Comparison of ENCODE assay signal across 20 cellular contexts in genomic region chr12:106353178-106353577, GRCh38. TPM values are rescaled to one million over a fixed set of nuclear protein-coding genes. Genes with fewer than 3 reads are reported as not detected.
DNase-seq lines count a peak whose midpoint lies in the region; ATAC-seq, FAIRE-seq and TF ChIP-seq lines count a peak whose summit lies in the region.
"Had no signal": no experiment of that assay in that cellular context is flagged by ENCODE, and none has a peak within 500 bp of the region (broad histone marks: within the 10 kb centered on the region; RNA-seq: fewer than 3 reads in every experiment).

No MANE protein-coding gene starts in this region.

- no peak overlapping the region for H3K9ac ChIP-seq in H1 (replicated peaks in 1 of 4; ENCODE audit: extremely low read depth in 1 of 4, low read depth in 3 of 4, low read length in 3 of 4)

- H2BK120ac ChIP-seq in H1 (replicated peaks; ENCODE audit: low read depth, low read length): no peak overlapping the region

- no peak overlapping the region for H2AK5ac ChIP-seq in H1 (ENCODE audit: low read depth, low read length)

- no peak overlapping the region for H2BK12ac ChIP-seq in H1 (ENCODE audit: low read depth, low read length)

- H3K14ac ChIP-seq in H1 (ENCODE audit: insufficient read length): no peak overlapping the region

- H3K79me2 ChIP-seq in H1 (ENCODE audit: control insufficient read depth in 1 of 2, insufficient read depth in 2 of 2, low read length in 2 of 2): no peaks in the 10 kb centered on the region

- H2BK15ac ChIP-seq in H1 (ENCODE audit: low read length): no peak overlapping the region

- peak overlapping the region; percentile 62 for H3K27ac Mint-ChIP-seq in activated naive CD4-positive, alpha-beta T cell treated with anti-CD3 and anti-CD28 coated beads, Interleukin-2, amount 50 U/mL, for 24 hours
- no peak overlapping the region for H3K27ac Mint-ChIP-seq in activated naive CD4-positive, alpha-beta T cell treated with anti-CD3 and anti-CD28 coated beads, Interleukin-2, amount 50 U/mL, for 72 hours
- H3K27ac Mint-ChIP-seq in IgD-negative memory B cell: peak overlapping the region in 2 of 3 donors; percentile 50 to 63
- H3K27ac Mint-ChIP-seq: CD4-positive, alpha-beta memory T cell had no signal

- no peaks in the 10 kb centered on the region for H4K20me1 ChIP-seq in H1 (replicated peaks in 1 of 2; ENCODE audit: control insufficient read depth in 1 of 2, insufficient read depth in 2 of 2, low read length in 2 of 2)

- WGBS in H1 (ENCODE audit: extremely low coverage in 1 of 2, insufficient coverage in 1 of 2, insufficient read length in 1 of 2, insufficient replicate concordance in 2 of 2, low coverage in 1 of 2, low lambda C conversion rate in 2 of 2, missing lambda C conversion rate in 1 of 2), 2 experiments: 78% methylated on average over 7 of the region's 7 CpGs; no CpG with 5 or more reads in 1 of the 2 experiments

- H2AFZ ChIP-seq in H1 (ENCODE audit: low read length): no peak overlapping the region

- TF ChIP-seq EP300 in H1 (IDR thresholded peaks at IDR 0.05; ENCODE audit: borderline replicate concordance in 1 of 2, low read depth in 2 of 2, low read length in 2 of 2): no peak

- no peak overlapping the region for H3K4me2 ChIP-seq in H1 (ENCODE audit: insufficient read depth in 1 of 2, low read depth in 2 of 2, low read length in 2 of 2)

- H3K56ac ChIP-seq in H1 (replicated peaks; ENCODE audit: insufficient read length, low read depth, low read length): no peak overlapping the region

- no peak overlapping the region for H2BK20ac ChIP-seq in H1 (ENCODE audit: low read length)

- no peak overlapping the region for H3K4me3 ChIP-seq in H1 (ENCODE audit: extremely low read depth in 1 of 4, insufficient read depth in 2 of 4, low read depth in 3 of 4, low read length in 4 of 4)

- no peaks in the 10 kb centered on the region for H3K27me3 Mint-ChIP-seq in activated naive CD4-positive, alpha-beta T cell treated with anti-CD3 and anti-CD28 coated beads, Interleukin-2, amount 50 U/mL, for 24 hours
- H3K27me3 Mint-ChIP-seq in IgD-negative memory B cell: no peaks in the 10 kb centered on the region
- H3K27me3 Mint-ChIP-seq: CD4-positive, alpha-beta memory T cell had no signal

- H3K27me3 ChIP-seq in H1 (replicated peaks in 1 of 4; ENCODE audit: control insufficient read depth in 3 of 4, extremely low read depth in 1 of 4, insufficient read depth in 3 of 4, low read length in 3 of 4): no peaks in the 10 kb centered on the region

- CTCF ChIA-PET in H1 (lab: Charles Lee; ENCODE audit: partially characterized antibody): interaction anchor here (0.7 to 1.9 kb wide), 3 partner anchors 12 to 130 kb away, joined by 3 to 6 read pairs (median 4); no protein-coding TSS in a partner anchor

- H3K36me3 Mint-ChIP-seq in activated naive CD4-positive, alpha-beta T cell treated with anti-CD3 and anti-CD28 coated beads, Interleukin-2, amount 50 U/mL, for 24 hours: peaks cover under 1% of the 10 kb centered on the region
- peaks cover under 1 to 2% of the 10 kb centered on the region in 2 donors for H3K36me3 Mint-ChIP-seq in activated naive CD4-positive, alpha-beta T cell treated with anti-CD3 and anti-CD28 coated beads, Interleukin-2, amount 50 U/mL, for 72 hours
- peaks cover 8% of the 10 kb centered on the region for H3K36me3 Mint-ChIP-seq in IgD-negative memory B cell

- H3K79me1 ChIP-seq in H1 (ENCODE audit: low read depth, low read length): no peaks in the 10 kb centered on the region

- no peak overlapping the region for H3K4me3 Mint-ChIP-seq in activated naive CD4-positive, alpha-beta T cell treated with anti-CD3 and anti-CD28 coated beads, Interleukin-2, amount 50 U/mL, for 24 hours
- H3K4me3 Mint-ChIP-seq in IgD-negative memory B cell: no peak overlapping the region
- H3K4me3 Mint-ChIP-seq: CD4-positive, alpha-beta memory T cell had no signal

- H3K23ac ChIP-seq in H1 (ENCODE audit: insufficient read length): no peak overlapping the region

- no peak for FAIRE-seq in H1 (lab: Jason Lieb, UNC)
- FAIRE-seq: A204.1, G401.6, GM12892 had no signal

- no peak overlapping the region for H2BK5ac ChIP-seq in H1 (ENCODE audit: low read depth, low read length)

- no peak overlapping the region for H4K8ac ChIP-seq in H1 (ENCODE audit: extremely low read depth, insufficient read depth, low read length)

- H3K4me1 Mint-ChIP-seq in activated naive CD4-positive, alpha-beta T cell treated with anti-CD3 and anti-CD28 coated beads, Interleukin-2, amount 50 U/mL, for 24 hours: peaks cover 9% of the 10 kb centered on the region
- peaks cover 7 to 10% (median 8%) of the 10 kb centered on the region in 3 donors for H3K4me1 Mint-ChIP-seq in IgD-negative memory B cell

- no peak for TF ChIP-seq POLR2A in H1 (IDR thresholded peaks at IDR 0.05; ENCODE audit: control extremely low read depth in 1 of 2, low read depth in 2 of 2, low read length in 2 of 2)

- no peak for ATAC-seq in activated naive CD4-positive, alpha-beta T cell treated with anti-CD3 and anti-CD28 coated beads, Interleukin-2, amount 50 U/mL, for 72 hours

- H3K9me3 Mint-ChIP-seq in activated naive CD4-positive, alpha-beta T cell treated with anti-CD3 and anti-CD28 coated beads, Interleukin-2, amount 50 U/mL, for 24 hours: no peaks in the 10 kb centered on the region
- no peaks in the 10 kb centered on the region for H3K9me3 Mint-ChIP-seq in activated naive CD4-positive, alpha-beta T cell treated with anti-CD3 and anti-CD28 coated beads, Interleukin-2, amount 50 U/mL, for 72 hours
- no peaks in the 10 kb centered on the region for H3K9me3 Mint-ChIP-seq in IgD-negative memory B cell

- no peak overlapping the region for H3K4ac ChIP-seq in H1 (replicated peaks; ENCODE audit: insufficient read length, low read depth, low read length)

- H3K9me3 ChIP-seq in H1 (ENCODE audit: insufficient read depth in 2 of 2, low read depth in 1 of 2, low read length in 1 of 2): no peaks in the 10 kb centered on the region

- H4K91ac ChIP-seq in H1 (replicated peaks; ENCODE audit: insufficient read length, low read length): no peak overlapping the region

- no peaks in the 10 kb centered on the region for H3K36me3 ChIP-seq in H1 (ENCODE audit: control insufficient read depth in 2 of 4, insufficient read depth in 4 of 4, low read length in 3 of 4)

- no peak overlapping the region for H4K5ac ChIP-seq in H1 (ENCODE audit: insufficient read length, low read depth, low read length)

- H3K18ac ChIP-seq in H1 (ENCODE audit: extremely low read depth, low read length): no peak overlapping the region

- POLR2A ChIA-PET in H1 (lab: Charles Lee; ENCODE audit: partially characterized antibody): no interaction called here

- no peak for TF ChIP-seq RAD21 in H1 (IDR thresholded peaks at IDR 0.05 in 1 of 2, conservative IDR thresholded peaks at IDR 0.05 in 1 of 2; ENCODE audit: low read depth in 2 of 2, low read length in 2 of 2)

- DNase-seq in activated naive CD4-positive, alpha-beta T cell treated with anti-CD3 and anti-CD28 coated beads, Interleukin-2, amount 50 U/mL, for 72 hours (ENCODE audit: low spot score in 2 of 2): no peak
- DNase-seq in H1 (ENCODE audit: low read depth in 1 of 2, low spot score in 2 of 2) (no peak), DMS79 (lab: John Stamatoyannopoulos, UW) (no peak), AG20443 (ENCODE audit: low spot score) (no peak)
- DNase-seq: ACHN; C1 segment of cervical spinal cord; Calu3; CD4-positive, alpha-beta memory T cell; COR-L47; DMS53; DND-41; GOT3; H7; HCEC 1CT had no signal

- no peak overlapping the region for H3K27ac ChIP-seq in H1 (ENCODE audit: low read depth, low read length)
- H3K27ac ChIP-seq: 22Rv1 had no signal

- H3K4me1 ChIP-seq in H1 (replicated peaks in 1 of 4; ENCODE audit: control insufficient read depth in 3 of 4, insufficient read depth in 4 of 4, low read length in 3 of 4): no peaks in the 10 kb centered on the region; a peak in 2 of 7 replicates

- peaks cover 4% of the 10 kb centered on the region; the same call in 1 of the 2 replicates for H3K23me2 ChIP-seq in H1 (ENCODE audit: low read depth, low read length)

- TF ChIP-seq CTCF in H1 (IDR thresholded peaks at IDR 0.05; ENCODE audit: control extremely low read depth in 1 of 3, insufficient read depth in 1 of 3, low read depth in 1 of 3, low read length in 3 of 3): no peak

TF ChIP-seq in H1, 55 proteins besides CTCF, POLR2A, EP300 and RAD21 (continues in another document):
- TF ChIP-seq MAFK (IDR thresholded peaks at IDR 0.05; ENCODE audit: low read depth, low read length): peak; percentile 77

RNA-seq across cellular contexts. Expression of gene POLR3B, which starts 4.4 kb away (rescaled TPM):
- 1 to 10 TPM; 3.6 to 6.4 TPM for total RNA-seq in activated naive CD4-positive, alpha-beta T cell treated with anti-CD3 and anti-CD28 coated beads, Interleukin-2, amount 50 U/mL, for 72 hours
- polyA plus RNA-seq in IgD-negative memory B cell: 3.3 TPM
- total RNA-seq in H1 (2021; fragmentation: NEBNext Ultra II Directional; extraction: Animal tissue kit (Norgen Biotek cat#: 25700)): 13.0 and 13.2 TPM in 2 replicates
- 4.2 and 5.0 TPM in 2 replicates for polyA plus RNA-seq in H1 (2011; rRNA removed)
- 6.2 TPM for polyA plus RNA-seq in H1 (2011; cell fraction: cytosol; rRNA removed)
- polyA plus RNA-seq in H1 (2011; cell fraction: nucleus; rRNA removed): 3.6 TPM
- polyA plus RNA-seq in H1 (2012, experiment 1 of 2): 6.6 to 9.9 TPM (median 6.7 TPM) in 4 replicates
- polyA plus RNA-seq in H1 (2012, experiment 2 of 2): 0.42 TPM
- polyA plus RNA-seq in H1 (2013, experiment 1 of 2): 6.1 TPM
- polyA plus RNA-seq in H1 (2013, experiment 2 of 2): 5.6 TPM
- polyA minus RNA-seq in H1 (2011; rRNA and poly(A)+ RNA removed): 12.2 and 15.0 TPM in 2 replicates
- polyA minus RNA-seq in H1 (2011; cell fraction: cytosol; rRNA and poly(A)+ RNA removed): 9.0 TPM
- polyA minus RNA-seq in H1 (2011; cell fraction: nucleus; rRNA and poly(A)+ RNA removed): 11.7 TPM

RNA-seq across cellular contexts. Expression of gene TCP11L2, which starts 50.6 kb away (rescaled TPM):
- 10 to 100 TPM; 19.2 to 19.6 TPM for total RNA-seq in activated naive CD4-positive, alpha-beta T cell treated with anti-CD3 and anti-CD28 coated beads, Interleukin-2, amount 50 U/mL, for 72 hours
- polyA plus RNA-seq in IgD-negative memory B cell: 35.1 TPM
- 7.1 and 7.7 TPM in 2 replicates for total RNA-seq in H1 (2021; fragmentation: NEBNext Ultra II Directional; extraction: Animal tissue kit (Norgen Biotek cat#: 25700))
- polyA plus RNA-seq in H1 (2011; rRNA removed): 1.9 and 2.1 TPM in 2 replicates
- polyA plus RNA-seq in H1 (2011; cell fraction: cytosol; rRNA removed): 3.1 TPM
- 3.2 TPM for polyA plus RNA-seq in H1 (2011; cell fraction: nucleus; rRNA removed)
- polyA plus RNA-seq in H1 (2012, experiment 1 of 2): 2.9 to 3.5 TPM (median 3.1 TPM) in 4 replicates
- 0.79 TPM for polyA plus RNA-seq in H1 (2012, experiment 2 of 2)
- polyA plus RNA-seq in H1 (2013, experiment 1 of 2): 2.7 TPM
- 2.1 TPM for polyA plus RNA-seq in H1 (2013, experiment 2 of 2)
- 17.3 and 21.9 TPM in 2 replicates for polyA minus RNA-seq in H1 (2011; rRNA and poly(A)+ RNA removed)
- polyA minus RNA-seq in H1 (2011; cell fraction: cytosol; rRNA and poly(A)+ RNA removed): 8.1 TPM
- 15.3 TPM for polyA minus RNA-seq in H1 (2011; cell fraction: nucleus; rRNA and poly(A)+ RNA removed)

Comparison
In these comparisons a context has a peak if more than half of its experiments do, and no peak if none do; other contexts are left out.
1. H3K27ac Mint-ChIP-seq: peak in activated naive CD4-positive, alpha-beta T cell treated with anti-CD3 and anti-CD28 coated beads, Interleukin-2, amount 50 U/mL, for 24 hours (single experiment) and IgD-negative memory B cell (2 of 3); none in activated naive CD4-positive, alpha-beta T cell treated with anti-CD3 and anti-CD28 coated beads, Interleukin-2, amount 50 U/mL, for 72 hours (0 of 2).